In the genomic region with DNA sequence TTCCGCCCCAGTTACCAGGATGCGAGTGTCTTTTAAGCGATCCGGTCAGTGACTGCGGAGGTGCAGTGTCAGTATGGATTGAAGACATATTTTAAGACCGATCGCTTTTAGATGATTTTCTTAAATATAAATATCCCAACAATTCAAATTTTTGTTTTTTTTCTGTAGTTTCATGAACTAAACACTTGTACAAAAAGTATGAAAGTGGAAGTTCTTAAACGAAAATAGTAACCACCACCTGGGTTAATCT, we compare ENCODE assay signal across 8 cellular contexts. TPM values are rescaled to one million over a fixed set of nuclear protein-coding genes. Genes with fewer than 3 reads are reported as not detected.
DNase-seq lines count a peak whose midpoint lies in the region; ATAC-seq and TF ChIP-seq lines count a peak whose summit lies in the region.

No MANE protein-coding gene starts in this region.

- H3K27ac ChIP-seq in right atrium auricular region = peak overlapping the region; percentile 96 to 97
- peak overlapping the region; percentile 95 for H3K27ac ChIP-seq in vagina

- peaks cover 10% of the 10 kb centered on the region for H3K4me1 Mint-ChIP-seq in memory B cell

- H3K27ac Mint-ChIP-seq in memory B cell = peak overlapping the region; percentile 98

- in situ Hi-C loops in astrocyte of the cerebellum (cut with HindIII; ENCODE audit: low sequenced_read_pairs) = loop anchor here (5.0 to 25.0 kb wide), 2 partner anchors 90 to 245 kb away; no protein-coding TSS in a partner anchor

- H3K9me3 ChIP-seq in right atrium auricular region (no peaks in the 10 kb centered on the region), vagina (no peaks in the 10 kb centered on the region)

- ATAC-seq in left ventricle myocardium superior = no peak
- ATAC-seq in memory B cell (ENCODE audit: low read depth) = no peak
- no peak for ATAC-seq in GM18502 (IDR thresholded peaks at IDR 0.05; ENCODE audit: poor library complexity, unreplicated experiment)

- H3K27me3 ChIP-seq in right atrium auricular region (no peaks in the 10 kb centered on the region), vagina (no peaks in the 10 kb centered on the region)

- H3K4me1 ChIP-seq in right atrium auricular region (peaks cover 0 to 26% of the 10 kb centered on the region in 2 donors), vagina (peaks cover 34% of the 10 kb centered on the region)

- H3K4me3 ChIP-seq in right atrium auricular region (peak overlapping the region; percentile 71 to 82), astrocyte of the cerebellum (ENCODE audit: low read depth, low read length) (peak overlapping the region; percentile 72), vagina (peak overlapping the region; percentile 80 to 86)

- no peak for DNase-seq in right atrium auricular region (ENCODE audit: low spot score)
- no peak for DNase-seq in left ventricle myocardium superior
- DNase-seq in astrocyte of the cerebellum (ENCODE audit: low read depth) = no peak
- DNase-seq in memory B cell (ENCODE audit: low spot score in 2 of 2) = no peak
- no peak for DNase-seq in vagina (ENCODE audit: extremely low spot score in 2 of 2)
- DNase-seq in DMS79 (lab: John Stamatoyannopoulos, UW) = no peak
- DNase-seq in A172 (ENCODE audit: low spot score) = no peak

- no peaks in the 10 kb centered on the region for H3K9me3 Mint-ChIP-seq in memory B cell

- TF ChIP-seq CTCF in right atrium auricular region (IDR thresholded peaks at IDR 0.05) = no peak
- TF ChIP-seq CTCF in astrocyte of the cerebellum (IDR thresholded peaks at IDR 0.05; ENCODE audit: low read depth, low read length, missing control alignments) = no peak
- TF ChIP-seq CTCF in vagina (IDR thresholded peaks at IDR 0.05) = no peak

- no peak for TF ChIP-seq POLR2A in vagina (IDR thresholded peaks at IDR 0.05)

- H3K27me3 Mint-ChIP-seq in memory B cell = no peaks in the 10 kb centered on the region

- H3K4me3 Mint-ChIP-seq in memory B cell = peak overlapping the region; percentile 90

- no peaks in the 10 kb centered on the region for H3K36me3 ChIP-seq in right atrium auricular region
- no peaks in the 10 kb centered on the region for H3K36me3 ChIP-seq in vagina

- intact Hi-C loops in left ventricle myocardium superior (cut with micrococcal nuclease) = loop anchor here (5.0 to 10.0 kb wide), 2 partner anchors 65 to 92 kb away; no protein-coding TSS in a partner anchor
- intact Hi-C loops in vagina (cut with DNase I) = no loop called here

- H3K36me3 Mint-ChIP-seq in memory B cell = peaks cover 2% of the 10 kb centered on the region

RNA-seq across cellular contexts. Expression of gene COMMD3, which starts 0.9 kb away (rescaled TPM):
- total RNA-seq in right atrium auricular region (100 to 1,000 TPM in 1 of 2 donors, 10 to 100 TPM in 1; 28.5 to 141 TPM), left ventricle myocardium superior (83.5 TPM), vagina (27.0 TPM)
- 90.5 and 122 TPM in 2 replicates for total RNA-seq in A172 (2014; rRNA removed; shearing (Covaris generic))

RNA-seq across cellular contexts. Expression of gene BMI1, which starts 3.9 kb away (rescaled TPM):
- total RNA-seq in right atrium auricular region (10 to 100 TPM; 34.7 to 40.7 TPM), left ventricle myocardium superior (38.8 TPM), vagina (44.7 TPM)
- total RNA-seq in A172 (2014; rRNA removed; shearing (Covaris generic)) = 116 and 120 TPM in 2 replicates

RNA-seq across cellular contexts. Expression of gene SPAG6, which starts 28.2 kb away (rescaled TPM):
- total RNA-seq in right atrium auricular region (not detected), left ventricle myocardium superior (not detected), vagina (not detected)
- total RNA-seq in A172 (2014; rRNA removed; shearing (Covaris generic)) = not detected in 2 replicates
